ENCODE assay signal across 17 cellular contexts in the genomic region with DNA sequence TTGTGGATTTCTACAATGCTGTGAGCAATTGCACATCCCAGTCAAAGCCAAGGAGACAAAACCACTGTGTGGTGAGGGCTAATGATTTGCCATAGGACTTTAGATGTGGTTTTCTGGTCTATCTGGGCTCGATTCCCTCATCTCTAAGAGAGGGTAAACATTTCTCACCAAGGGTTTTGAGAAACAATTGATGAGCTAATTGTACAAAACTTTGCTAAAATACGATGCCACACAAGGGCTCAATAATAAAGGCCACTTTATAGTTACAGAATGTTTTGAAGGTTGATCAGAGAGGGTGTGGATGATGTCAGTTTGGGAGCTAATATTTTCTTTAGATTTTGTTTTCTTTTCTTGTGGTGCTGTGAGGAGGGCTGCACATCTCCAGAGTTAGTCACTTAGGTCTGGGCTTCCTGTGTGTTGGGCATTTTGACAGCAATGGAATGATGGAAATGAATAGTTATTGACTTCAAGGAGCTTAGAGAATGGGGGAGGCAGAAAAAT.
A peak's percentile ranks its signal among the peaks of the same experiment; 100 is the strongest.
DNase-seq lines count a peak whose midpoint lies in the region; ATAC-seq, FAIRE-seq and TF ChIP-seq lines count a peak whose summit lies in the region.
"Had no signal": no experiment of that assay in that cellular context is flagged by ENCODE, and none has a peak within 500 bp of the region (broad histone marks: within the 10 kb centered on the region; RNA-seq: fewer than 3 reads in every experiment).

No MANE protein-coding gene starts in this region.

- FAIRE-seq in H54 (lab: Jason Lieb, UNC) = peak; percentile 99

- H3K27me3 Mint-ChIP-seq in chondrocyte (ENCODE audit: low read depth) = no peaks in the 10 kb centered on the region
- H3K27me3 Mint-ChIP-seq: activated naive CD4-positive, alpha-beta T cell treated with anti-CD3 and anti-CD28 coated beads, Interleukin-2, amount 50 U/mL, for 24 hours had no signal

- DNase-seq in H54 (ENCODE audit: insufficient read length, low spot score) (peak; percentile 12), fibroblast of peridontal ligament (ENCODE audit: extremely low read depth) (peak; percentile 65), smooth muscle cell of the brain vasculature (ENCODE audit: low read depth, low spot score) (peak; percentile 49), NCI-H345 (lab: John Stamatoyannopoulos, UW) (no peak), chondrocyte (ENCODE audit: low spot score) (no peak)
- DNase-seq: activated CD4-positive, alpha-beta T cell treated with anti-CD3 and anti-CD28 coated beads for 1 hour; CD4-positive, alpha-beta T cell; MV-4-11; NCI-H2107; Peyer's patch; stimulated activated CD4-positive, alpha-beta T cell treated with anti-CD3 and anti-CD28 coated beads, Interleukin-15, amount 100 ng/mL, for 24 hours; T-helper 2 cell had no signal

- H3K9me3 Mint-ChIP-seq in chondrocyte (ENCODE audit: low read depth) = peaks cover 3% of the 10 kb centered on the region
- H3K9me3 Mint-ChIP-seq: activated naive CD4-positive, alpha-beta T cell treated with anti-CD3 and anti-CD28 coated beads, Interleukin-2, amount 50 U/mL, for 24 hours; CD4-positive, alpha-beta T cell had no signal

- TF ChIP-seq CTCF in chondrocyte (IDR thresholded peaks at IDR 0.05) = no peak

- H3K27ac Mint-ChIP-seq in chondrocyte (ENCODE audit: unreplicated experiment) = no peak overlapping the region
- H3K27ac Mint-ChIP-seq: activated naive CD4-positive, alpha-beta T cell treated with anti-CD3 and anti-CD28 coated beads, Interleukin-2, amount 50 U/mL, for 24 hours; CD4-positive, alpha-beta T cell had no signal

- ATAC-seq in SK-N-SH treated with all-trans-retinoic acid at 6 μM for 48 hours = peak; percentile 60
- no peak for ATAC-seq in HG02571 (IDR thresholded peaks at IDR 0.05; ENCODE audit: unreplicated experiment)
- ATAC-seq in GM18519 (IDR thresholded peaks at IDR 0.05; ENCODE audit: low FRiP score, unreplicated experiment) = no peak

- no peak for TF ChIP-seq POLR2A in H54 (IDR thresholded peaks at IDR 0.05; ENCODE audit: low read depth, low read length)

- no peak overlapping the region for H3K4me3 Mint-ChIP-seq in chondrocyte (ENCODE audit: unreplicated experiment)
- H3K4me3 Mint-ChIP-seq: activated naive CD4-positive, alpha-beta T cell treated with anti-CD3 and anti-CD28 coated beads, Interleukin-2, amount 50 U/mL, for 24 hours; CD4-positive, alpha-beta T cell; central memory CD8-positive, alpha-beta T cell had no signal

- H3K4me1 Mint-ChIP-seq in chondrocyte (ENCODE audit: low read depth) = peaks cover 9% of the 10 kb centered on the region
- H3K4me1 Mint-ChIP-seq: activated naive CD4-positive, alpha-beta T cell treated with anti-CD3 and anti-CD28 coated beads, Interleukin-2, amount 50 U/mL, for 24 hours; central memory CD8-positive, alpha-beta T cell had no signal

- H3K36me3 Mint-ChIP-seq in chondrocyte (ENCODE audit: low read depth) = no peaks in the 10 kb centered on the region
- H3K36me3 Mint-ChIP-seq: activated naive CD4-positive, alpha-beta T cell treated with anti-CD3 and anti-CD28 coated beads, Interleukin-2, amount 50 U/mL, for 24 hours had no signal

TF ChIP-seq in SK-N-SH treated with all-trans-retinoic acid at 6 μM for 48 hours, 23 proteins besides CTCF, POLR2A, EP300 and RAD21:
- no peak for TF ChIP-seq RARB (CRISPR knock-in tag; IDR thresholded peaks at IDR 0.05)
- TF ChIP-seq ZC3H10 (CRISPR knock-in tag; IDR thresholded peaks at IDR 0.05) = no peak
- TF ChIP-seq SNAI2 (CRISPR knock-in tag; IDR thresholded peaks at IDR 0.05) = no peak
- no peak for TF ChIP-seq CSDC2 (CRISPR knock-in tag; IDR thresholded peaks at IDR 0.05)
- no peak for TF ChIP-seq ESRRG (CRISPR knock-in tag; IDR thresholded peaks at IDR 0.05)
- TF ChIP-seq, protein P1, sequence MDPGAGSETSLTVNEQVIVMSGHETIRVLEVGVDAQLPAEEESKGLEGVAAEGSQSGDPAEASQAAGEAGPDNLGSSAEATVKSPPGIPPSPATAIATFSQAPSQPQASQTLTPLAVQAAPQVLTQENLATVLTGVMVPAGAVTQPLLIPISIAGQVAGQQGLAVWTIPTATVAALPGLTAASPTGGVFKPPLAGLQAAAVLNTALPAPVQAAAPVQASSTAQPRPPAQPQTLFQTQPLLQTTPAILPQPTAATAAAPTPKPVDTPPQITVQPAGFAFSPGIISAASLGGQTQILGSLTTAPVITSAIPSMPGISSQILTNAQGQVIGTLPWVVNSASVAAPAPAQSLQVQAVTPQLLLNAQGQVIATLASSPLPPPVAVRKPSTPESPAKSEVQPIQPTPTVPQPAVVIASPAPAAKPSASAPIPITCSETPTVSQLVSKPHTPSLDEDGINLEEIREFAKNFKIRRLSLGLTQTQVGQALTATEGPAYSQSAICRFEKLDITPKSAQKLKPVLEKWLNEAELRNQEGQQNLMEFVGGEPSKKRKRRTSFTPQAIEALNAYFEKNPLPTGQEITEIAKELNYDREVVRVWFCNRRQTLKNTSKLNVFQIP (CRISPR knock-in tag; IDR thresholded peaks at IDR 0.05; ENCODE audit: borderline replicate concordance, low read depth) = no peak
- TF ChIP-seq, protein P2, sequence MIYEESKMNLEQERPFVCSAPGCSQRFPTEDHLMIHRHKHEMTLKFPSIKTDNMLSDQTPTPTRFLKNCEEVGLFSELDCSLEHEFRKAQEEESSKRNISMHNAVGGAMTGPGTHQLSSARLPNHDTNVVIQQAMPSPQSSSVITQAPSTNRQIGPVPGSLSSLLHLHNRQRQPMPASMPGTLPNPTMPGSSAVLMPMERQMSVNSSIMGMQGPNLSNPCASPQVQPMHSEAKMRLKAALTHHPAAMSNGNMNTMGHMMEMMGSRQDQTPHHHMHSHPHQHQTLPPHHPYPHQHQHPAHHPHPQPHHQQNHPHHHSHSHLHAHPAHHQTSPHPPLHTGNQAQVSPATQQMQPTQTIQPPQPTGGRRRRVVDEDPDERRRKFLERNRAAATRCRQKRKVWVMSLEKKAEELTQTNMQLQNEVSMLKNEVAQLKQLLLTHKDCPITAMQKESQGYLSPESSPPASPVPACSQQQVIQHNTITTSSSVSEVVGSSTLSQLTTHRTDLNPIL (CRISPR knock-in tag; IDR thresholded peaks at IDR 0.05; ENCODE audit: low read depth) = no peak
- TF ChIP-seq TCF4 (CRISPR knock-in tag; IDR thresholded peaks at IDR 0.05; ENCODE audit: borderline replicate concordance) = no peak
- no peak for TF ChIP-seq ZNF8 (CRISPR knock-in tag; IDR thresholded peaks at IDR 0.05)
- no peak for TF ChIP-seq ISL1 (CRISPR knock-in tag; IDR thresholded peaks at IDR 0.05)
- no peak for TF ChIP-seq PPARA (CRISPR knock-in tag; IDR thresholded peaks at IDR 0.05; ENCODE audit: borderline replicate concordance)
- TF ChIP-seq, protein P3, sequence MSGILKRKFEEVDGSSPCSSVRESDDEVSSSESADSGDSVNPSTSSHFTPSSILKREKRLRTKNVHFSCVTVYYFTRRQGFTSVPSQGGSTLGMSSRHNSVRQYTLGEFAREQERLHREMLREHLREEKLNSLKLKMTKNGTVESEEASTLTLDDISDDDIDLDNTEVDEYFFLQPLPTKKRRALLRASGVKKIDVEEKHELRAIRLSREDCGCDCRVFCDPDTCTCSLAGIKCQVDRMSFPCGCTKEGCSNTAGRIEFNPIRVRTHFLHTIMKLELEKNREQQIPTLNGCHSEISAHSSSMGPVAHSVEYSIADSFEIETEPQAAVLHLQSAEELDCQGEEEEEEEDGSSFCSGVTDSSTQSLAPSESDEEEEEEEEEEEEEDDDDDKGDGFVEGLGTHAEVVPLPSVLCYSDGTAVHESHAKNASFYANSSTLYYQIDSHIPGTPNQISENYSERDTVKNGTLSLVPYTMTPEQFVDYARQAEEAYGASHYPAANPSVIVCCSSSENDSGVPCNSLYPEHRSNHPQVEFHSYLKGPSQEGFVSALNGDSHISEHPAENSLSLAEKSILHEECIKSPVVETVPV (CRISPR knock-in tag; IDR thresholded peaks at IDR 0.05) = no peak
- TF ChIP-seq ZFP30 (CRISPR knock-in tag; IDR thresholded peaks at IDR 0.05) = no peak
- no peak for TF ChIP-seq ZNF565 (CRISPR knock-in tag; conservative IDR thresholded peaks at IDR 0.05; ENCODE audit: low read depth)
- no peak for TF ChIP-seq ZNF70 (CRISPR knock-in tag; IDR thresholded peaks at IDR 0.05)
- TF ChIP-seq, protein P4, sequence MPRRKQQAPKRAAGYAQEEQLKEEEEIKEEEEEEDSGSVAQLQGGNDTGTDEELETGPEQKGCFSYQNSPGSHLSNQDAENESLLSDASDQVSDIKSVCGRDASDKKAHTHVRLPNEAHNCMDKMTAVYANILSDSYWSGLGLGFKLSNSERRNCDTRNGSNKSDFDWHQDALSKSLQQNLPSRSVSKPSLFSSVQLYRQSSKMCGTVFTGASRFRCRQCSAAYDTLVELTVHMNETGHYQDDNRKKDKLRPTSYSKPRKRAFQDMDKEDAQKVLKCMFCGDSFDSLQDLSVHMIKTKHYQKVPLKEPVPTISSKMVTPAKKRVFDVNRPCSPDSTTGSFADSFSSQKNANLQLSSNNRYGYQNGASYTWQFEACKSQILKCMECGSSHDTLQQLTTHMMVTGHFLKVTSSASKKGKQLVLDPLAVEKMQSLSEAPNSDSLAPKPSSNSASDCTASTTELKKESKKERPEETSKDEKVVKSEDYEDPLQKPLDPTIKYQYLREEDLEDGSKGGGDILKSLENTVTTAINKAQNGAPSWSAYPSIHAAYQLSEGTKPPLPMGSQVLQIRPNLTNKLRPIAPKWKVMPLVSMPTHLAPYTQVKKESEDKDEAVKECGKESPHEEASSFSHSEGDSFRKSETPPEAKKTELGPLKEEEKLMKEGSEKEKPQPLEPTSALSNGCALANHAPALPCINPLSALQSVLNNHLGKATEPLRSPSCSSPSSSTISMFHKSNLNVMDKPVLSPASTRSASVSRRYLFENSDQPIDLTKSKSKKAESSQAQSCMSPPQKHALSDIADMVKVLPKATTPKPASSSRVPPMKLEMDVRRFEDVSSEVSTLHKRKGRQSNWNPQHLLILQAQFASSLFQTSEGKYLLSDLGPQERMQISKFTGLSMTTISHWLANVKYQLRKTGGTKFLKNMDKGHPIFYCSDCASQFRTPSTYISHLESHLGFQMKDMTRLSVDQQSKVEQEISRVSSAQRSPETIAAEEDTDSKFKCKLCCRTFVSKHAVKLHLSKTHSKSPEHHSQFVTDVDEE (CRISPR knock-in tag; IDR thresholded peaks at IDR 0.05) = no peak
- TF ChIP-seq GLIS3 (CRISPR knock-in tag; IDR thresholded peaks at IDR 0.05) = no peak
- TF ChIP-seq ZFP3 (CRISPR knock-in tag; IDR thresholded peaks at IDR 0.05) = no peak

Comparison
In these comparisons a context has a peak if more than half of its experiments do, and no peak if none do; other contexts are left out.
1. DNase-seq: peak in H54 (single experiment), fibroblast of peridontal ligament (single experiment) and smooth muscle cell of the brain vasculature (single experiment); none in NCI-H345 (single experiment) and chondrocyte (single experiment).